ENCODE assay signal across 19 cellular contexts in the genomic region with DNA sequence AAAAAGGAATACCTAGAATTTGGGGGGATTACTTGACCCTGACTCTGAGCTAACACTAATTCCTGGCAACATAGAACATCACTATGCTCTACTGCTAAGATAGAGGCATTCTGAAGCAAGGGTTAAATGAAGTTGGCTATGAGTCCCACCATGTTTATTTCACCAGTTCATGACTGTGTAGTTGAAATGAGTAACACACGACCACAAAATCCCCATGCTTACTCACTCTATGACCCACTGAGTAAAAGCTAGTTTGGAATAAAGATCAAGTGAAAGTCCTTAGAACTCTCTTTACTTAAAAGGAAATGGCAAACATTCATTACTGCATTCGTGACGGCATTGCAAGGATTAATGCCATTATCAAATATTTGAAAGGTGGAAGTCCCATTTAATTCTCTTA. TPM values are rescaled to one million over a fixed set of nuclear protein-coding genes. Genes with fewer than 3 reads are reported as not detected.
DNase-seq lines count a peak whose midpoint lies in the region; ATAC-seq, FAIRE-seq and TF ChIP-seq lines count a peak whose summit lies in the region.
"Had no signal": no experiment of that assay in that cellular context is flagged by ENCODE, and none has a peak within 500 bp of the region (broad histone marks: within the 10 kb centered on the region; RNA-seq: fewer than 3 reads in every experiment).

No MANE protein-coding gene starts in this region.

- no peaks in the 10 kb centered on the region for H3K36me3 ChIP-seq in bronchial epithelial cell (ENCODE audit: control insufficient read depth, insufficient read depth, low read length)
- H3K36me3 ChIP-seq: BLaER1 treated with 17β-estradiol and CSF1 and Interleukin-3, amounts not matched to agents 10 nM and 100 nM; esophagus muscularis mucosa; right atrium auricular region had no signal

- no peaks in the 10 kb centered on the region for H3K27me3 ChIP-seq in bronchial epithelial cell (ENCODE audit: control insufficient read depth, insufficient read depth, low read length)
- H3K27me3 ChIP-seq: BLaER1 treated with 17β-estradiol and CSF1 and Interleukin-3, amounts not matched to agents 10 nM and 100 nM; right atrium auricular region had no signal

- ATAC-seq in GM18868 (IDR thresholded peaks at IDR 0.05; ENCODE audit: unreplicated experiment) (peak; percentile 73), HG03442 (IDR thresholded peaks at IDR 0.05; ENCODE audit: unreplicated experiment) (peak; percentile 81), GM18870 (IDR thresholded peaks at IDR 0.05; ENCODE audit: unreplicated experiment) (no peak)

- no peak overlapping the region for H3K4me3 ChIP-seq in bronchial epithelial cell (ENCODE audit: low read depth, low read length)
- H3K4me3 ChIP-seq: BLaER1 treated with 17β-estradiol and CSF1 and Interleukin-3, amounts not matched to agents 10 nM and 100 nM; esophagus muscularis mucosa; right atrium auricular region had no signal

- no peak for FAIRE-seq in bronchial epithelial cell (lab: Jason Lieb, UNC)

- DNase-seq in AG08396 (ENCODE audit: low spot score): peak; percentile 48
- DNase-seq in bronchial epithelial cell (ENCODE audit: low read depth): peak; percentile 35
- DNase-seq in NCI-H446 (lab: John Stamatoyannopoulos, UW): no peak
- no peak for DNase-seq in NK-92 (lab: John Stamatoyannopoulos, UW; ENCODE audit: unreplicated experiment)
- DNase-seq in NCI-H748 treated with DMSO at 0.1 percent for 48 hours (lab: John Stamatoyannopoulos, UW): no peak
- DNase-seq: activated CD4-positive, alpha-beta memory T cell treated with anti-CD3 and anti-CD28 coated beads for 36 hours; DND-41; HCEC 1CT; hypothalamus; KG1; NCI-H1694 treated with DMSO at 0.1 percent for 48 hours; Right ventricle myocardium superior; T-helper 9 cell had no signal

- TF ChIP-seq CTCF in bronchial epithelial cell (IDR thresholded peaks at IDR 0.05; ENCODE audit: insufficient read depth, low read length, severe bottlenecking): no peak

RNA-seq across cellular contexts. Expression of gene MRPL46, which starts 47.4 kb away (rescaled TPM):
- 14.5 and 18.6 TPM in 2 replicates for total RNA-seq in bronchial epithelial cell

RNA-seq across cellular contexts. Expression of gene MRPS11, which starts 47.7 kb away (rescaled TPM):
- 31.1 and 43.0 TPM in 2 replicates for total RNA-seq in bronchial epithelial cell

Comparison
In these comparisons a context has a peak if more than half of its experiments do, and no peak if none do; other contexts are left out.
1. DNase-seq: peak in AG08396 (single experiment) and bronchial epithelial cell (single experiment); none in NCI-H446 (0 of 2), NK-92 (single experiment) and NCI-H748 treated with DMSO at 0.1 percent for 48 hours (single experiment).